11 cellular contexts compared by ENCODE assay signal in genomic region chr5:158995694-158996173, GRCh38.
DNase-seq lines count a peak whose midpoint lies in the region; ATAC-seq and TF ChIP-seq lines count a peak whose summit lies in the region.
"Had no signal": no experiment of that assay in that cellular context is flagged by ENCODE, and none has a peak within 500 bp of the region (broad histone marks: within the 10 kb centered on the region; RNA-seq: fewer than 3 reads in every experiment).

No MANE protein-coding gene starts in this region.

- peak; percentile 86 for ATAC-seq in GM18909 (IDR thresholded peaks at IDR 0.05; ENCODE audit: poor library complexity, unreplicated experiment)
- peak; percentile 68 for ATAC-seq in HG02943 (IDR thresholded peaks at IDR 0.05; ENCODE audit: low read depth, unreplicated experiment)
- ATAC-seq in body of pancreas: peak; percentile 55
- ATAC-seq: HCT116 had no signal

- no peak overlapping the region for H3K4me3 ChIP-seq in body of pancreas
- no peak overlapping the region for H3K4me3 ChIP-seq in BE2C (ENCODE audit: low read depth, low read length)

- no peak for TF ChIP-seq CTCF in 22Rv1 (IDR thresholded peaks at IDR 0.05)
- no peak for TF ChIP-seq CTCF in body of pancreas (IDR thresholded peaks at IDR 0.05)
- TF ChIP-seq CTCF in BE2C (IDR thresholded peaks at IDR 0.05; ENCODE audit: low read depth, low read length): no peak

- DNase-seq in body of pancreas (no peak), kidney tubule cell (ENCODE audit: low spot score) (no peak), BE2C (no peak), NCI-H187 treated with DMSO at 0.1 percent for 48 hours (lab: John Stamatoyannopoulos, UW) (no peak)
- DNase-seq in activated CD8-positive, alpha-beta memory T cell treated with anti-CD3 and anti-CD28 coated beads for 24 hours: no peak
- DNase-seq: activated CD8-positive, alpha-beta memory T cell treated with anti-CD3 and anti-CD28 coated beads, Interleukin-2, amount 50 U/mL, for 4 hours; stimulated activated CD4-positive, alpha-beta T cell treated with anti-CD3 and anti-CD28 coated beads, Interleukin-4, amount 100 ng/mL, for 4 hours had no signal

- H3K36me3 ChIP-seq in body of pancreas (replicated peaks in 1 of 2; ENCODE audit: insufficient read depth in 1 of 2, low read depth in 2 of 2) (no peaks in the 10 kb centered on the region), BE2C (no peaks in the 10 kb centered on the region)

- no peaks in the 10 kb centered on the region for H3K9me3 ChIP-seq in body of pancreas
- H3K9me3 ChIP-seq in BE2C: no peaks in the 10 kb centered on the region

- H3K27me3 ChIP-seq in body of pancreas (no peaks in the 10 kb centered on the region), BE2C (no peaks in the 10 kb centered on the region)

- H3K4me1 ChIP-seq in body of pancreas (peaks cover 4% of the 10 kb centered on the region), BE2C (no peaks in the 10 kb centered on the region; the same call in 1 of the 2 replicates)

- TF ChIP-seq POLR2A in body of pancreas (IDR thresholded peaks at IDR 0.05): no peak

- H3K27ac ChIP-seq in 22Rv1 (0 out of 2 replicates have a peak overlapping the region, but pooled peaks have one; percentile 34), body of pancreas (peak overlapping the region in 1 of 4 donors; percentile 36)

- intact Hi-C loops in body of pancreas (cut with DNase I): no loop called here

- WGBS in body of pancreas, 2 donors: 58 to 62% methylated on average over 6 of the region's 6 CpGs
